23 cellular contexts compared by ENCODE assay signal in the genomic region with DNA sequence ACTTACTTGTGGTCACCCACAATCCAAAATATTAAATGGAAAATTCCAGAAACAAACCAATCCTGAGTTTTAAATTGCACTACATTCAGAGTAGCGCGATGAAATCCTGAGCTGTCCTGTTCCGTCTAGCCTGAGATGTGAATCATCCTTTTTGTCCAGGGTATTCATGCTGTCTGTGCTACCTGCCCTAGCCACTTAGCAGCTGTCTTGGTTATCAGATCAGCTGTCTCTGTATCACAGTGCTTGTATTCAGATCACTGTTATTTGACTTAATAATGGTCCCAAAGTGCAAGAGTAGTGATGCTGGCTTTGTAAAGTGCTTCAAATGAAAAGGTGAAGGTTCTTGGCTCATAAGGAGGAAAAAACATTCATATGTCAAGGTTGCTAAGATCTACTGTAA.
"Had no signal": no experiment of that assay in that cellular context is flagged by ENCODE, and none has a peak within 500 bp of the region (broad histone marks: within the 10 kb centered on the region; RNA-seq: fewer than 3 reads in every experiment).

No MANE protein-coding gene starts in this region.

- ATAC-seq: heart left ventricle; left lobe of liver; mucosa of descending colon; naive thymus-derived CD8-positive, alpha-beta T cell; sciatic nerve; stimulated activated naive B cell treated with anti-CD40 and anti-IgM and Interleukin-4, amounts not matched to agents 10 μg/mL and 1 μg/mL and 100 μg/mL, for 72 hours; stimulated activated naive CD8-positive, alpha-beta T cell treated with anti-CD3 and anti-CD28 coated beads, Interleukin-15, amount 100 ng/mL, for 72 hours; upper lobe of right lung had no signal

- DNase-seq: colonic mucosa; dermis blood vessel endothelial cell; endodermal cell; heart left ventricle; hippocampal formation; kidney glomerular epithelial cell; mammary epithelial cell; mucosa of descending colon; naive thymus-derived CD8-positive, alpha-beta T cell; posterior cingulate gyrus; spleen; stimulated activated CD4-positive, alpha-beta T cell treated with anti-CD3 and anti-CD28 coated beads, Interleukin-15, amount 100 ng/mL, for 24 hours; stimulated activated CD4-positive, alpha-beta T cell treated with anti-CD3 and anti-CD28 coated beads, Interleukin-1b, Interleukin-23, amount 100 ng/mL, for 48 hours; stimulated activated CD4-positive, alpha-beta T cell treated with anti-CD3 and anti-CD28 coated beads, Interleukin-4, amount 100 ng/mL, for 4 hours; stimulated activated naive B cell treated with anti-CD40 and anti-IgM and Interleukin-4, amounts not matched to agents 10 μg/mL and 1 μg/mL and 100 μg/mL, for 72 hours; stimulated activated naive CD8-positive, alpha-beta T cell treated with anti-CD3 and anti-CD28 coated beads, Interleukin-15, amount 100 ng/mL, for 72 hours; testis; upper lobe of right lung had no signal

- H3K36me3 ChIP-seq: colonic mucosa, heart left ventricle, spleen, tibial nerve, upper lobe of right lung had no signal

- FAIRE-seq: endothelial cell of umbilical vein, frontal cortex had no signal

- H3K9me3 ChIP-seq: colonic mucosa, mucosa of descending colon, testis, tibial nerve, upper lobe of right lung had no signal

- H3K27ac ChIP-seq: colonic mucosa, heart left ventricle, spleen, testis, tibial nerve, upper lobe of right lung had no signal

- H3K27me3 ChIP-seq: colonic mucosa, heart left ventricle, spleen, testis, tibial nerve, upper lobe of right lung had no signal

- H3K4me3 ChIP-seq: colonic mucosa, heart left ventricle, mucosa of descending colon, spleen, testis, tibial nerve, upper lobe of right lung had no signal
